ENCODE assay signal across 27 cellular contexts in the genomic region with DNA sequence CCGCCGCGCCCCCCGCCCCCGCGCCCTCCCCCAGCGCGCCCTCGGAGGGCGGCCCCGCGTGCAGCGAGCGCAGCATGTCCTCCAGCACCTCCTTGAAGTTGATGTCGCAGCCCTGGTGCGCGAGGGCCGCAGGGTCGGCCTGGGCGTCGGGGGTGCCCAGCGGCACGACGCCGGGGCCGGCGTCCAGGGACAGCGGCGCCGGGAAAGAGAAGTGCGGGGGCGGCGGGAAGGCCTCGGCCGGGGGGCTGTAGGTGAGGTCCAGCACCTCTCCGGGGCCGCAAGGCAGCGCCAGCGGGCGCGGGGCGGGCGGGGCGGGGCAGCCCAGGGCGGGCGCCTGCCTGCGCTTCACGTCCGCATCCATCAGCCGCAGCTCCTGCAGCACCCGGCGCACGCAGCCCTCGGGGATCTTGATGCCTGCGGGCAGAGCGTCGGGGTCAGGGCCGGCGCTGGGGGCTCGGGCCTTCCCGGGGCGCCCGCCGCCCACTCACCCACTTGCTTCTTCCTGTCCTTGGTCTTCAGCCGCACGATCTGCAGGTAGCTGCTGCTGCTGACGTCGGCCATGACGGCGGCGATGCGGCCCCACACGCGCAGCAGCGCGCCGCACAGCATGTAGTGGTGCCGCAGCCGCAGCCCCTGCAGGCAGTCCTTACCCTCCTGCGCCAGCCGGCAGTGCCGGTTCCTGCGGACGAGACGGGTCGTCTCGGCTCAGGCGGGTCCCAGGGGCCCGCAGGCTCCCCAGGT.
"Had no signal": no experiment of that assay in that cellular context is flagged by ENCODE, and none has a peak within 500 bp of the region (broad histone marks: within the 10 kb centered on the region; RNA-seq: fewer than 3 reads in every experiment).

No MANE protein-coding gene starts in this region.

- H3K9me3 ChIP-seq: adrenal gland, body of pancreas, gastroesophageal sphincter, right atrium auricular region, testis, transverse colon had no signal

- H3K27ac ChIP-seq: body of pancreas, gastroesophageal sphincter, hepatocyte, right atrium auricular region, testis, transverse colon had no signal

- H3K27me3 Mint-ChIP-seq: activated CD4-positive, alpha-beta T cell treated with anti-CD3 and anti-CD28 coated beads for 36 hours; activated CD8-positive, alpha-beta memory T cell treated with anti-CD3 and anti-CD28 coated beads, Interleukin-2, amount 10 ng/mL, durations not matched to agents 7 days and 5 days; activated naive CD8-positive, alpha-beta T cell treated with anti-CD3 and anti-CD28 coated beads for 36 hours; naive thymus-derived CD4-positive, alpha-beta T cell had no signal

- H3K27ac Mint-ChIP-seq: activated CD4-positive, alpha-beta T cell treated with anti-CD3 and anti-CD28 coated beads for 36 hours; activated CD8-positive, alpha-beta memory T cell treated with anti-CD3 and anti-CD28 coated beads, Interleukin-2, amount 10 ng/mL, durations not matched to agents 7 days and 5 days; activated CD8-positive, alpha-beta T cell treated with anti-CD3 and anti-CD28 coated beads, Interleukin-2, amount 10 ng/mL, durations not matched to agents 7 days and 5 days; activated naive CD4-positive, alpha-beta T cell treated with anti-CD3 and anti-CD28 coated beads for 36 hours; activated naive CD8-positive, alpha-beta T cell treated with anti-CD3 and anti-CD28 coated beads for 36 hours; immature natural killer cell; T-helper 2 cell treated with Interferon-gamma antibody and Interleukin-4, amounts not matched to agents 5 μg/mL and 100 μg/mL, for 36 hours had no signal

- ATAC-seq: activated CD4-positive, alpha-beta T cell treated with anti-CD3 and anti-CD28 coated beads for 36 hours; activated CD8-positive, alpha-beta memory T cell treated with anti-CD3 and anti-CD28 coated beads, Interleukin-2, amount 10 ng/mL, durations not matched to agents 7 days and 5 days; activated CD8-positive, alpha-beta T cell treated with anti-CD3 and anti-CD28 coated beads, Interleukin-2, amount 10 ng/mL, durations not matched to agents 7 days and 5 days; body of pancreas; gastroesophageal sphincter; left colon; naive thymus-derived CD4-positive, alpha-beta T cell had no signal

- H3K4me3 ChIP-seq: adrenal gland, body of pancreas, dorsolateral prefrontal cortex, gastroesophageal sphincter, hepatocyte, right atrium auricular region, transverse colon had no signal

- DNase-seq: activated CD4-positive, alpha-beta T cell treated with anti-CD3 and anti-CD28 coated beads for 36 hours; activated CD4-positive, CD25-positive, alpha-beta regulatory T cell; activated CD8-positive, alpha-beta memory T cell treated with anti-CD3 and anti-CD28 coated beads, Interleukin-2, amount 10 ng/mL, durations not matched to agents 7 days and 5 days; activated CD8-positive, alpha-beta T cell treated with anti-CD3 and anti-CD28 coated beads, Interleukin-2, amount 10 ng/mL, durations not matched to agents 7 days and 5 days; activated effector memory CD4-positive, alpha-beta T cell treated with Interleukin-2 at 50 U/mL for 16 hours; activated naive CD4-positive, alpha-beta T cell treated with anti-CD3 and anti-CD28 coated beads for 36 hours; activated naive CD8-positive, alpha-beta T cell treated with anti-CD3 and anti-CD28 coated beads for 36 hours; aorta; dorsolateral prefrontal cortex; effector memory CD4-positive, alpha-beta T cell; immature natural killer cell; kidney; left colon; midbrain; naive thymus-derived CD4-positive, alpha-beta T cell; occipital lobe; stimulated activated CD4-positive, alpha-beta T cell treated with anti-CD3 and anti-CD28 coated beads, Interleukin-2, amount 100 ng/mL, for 48 hours; stimulated activated naive CD4-positive, alpha-beta T cell treated with Interleukin-2 at 50 U/mL for 16 hours; testis; transverse colon had no signal

- H3K27me3 ChIP-seq: adrenal gland, body of pancreas, dorsolateral prefrontal cortex, gastroesophageal sphincter, hepatocyte, right atrium auricular region, testis, transverse colon had no signal

- H3K4me3 Mint-ChIP-seq: activated CD4-positive, alpha-beta T cell treated with anti-CD3 and anti-CD28 coated beads for 36 hours; activated CD8-positive, alpha-beta memory T cell treated with anti-CD3 and anti-CD28 coated beads, Interleukin-2, amount 10 ng/mL, durations not matched to agents 7 days and 5 days; activated CD8-positive, alpha-beta T cell treated with anti-CD3 and anti-CD28 coated beads, Interleukin-2, amount 10 ng/mL, durations not matched to agents 7 days and 5 days; activated naive CD4-positive, alpha-beta T cell treated with anti-CD3 and anti-CD28 coated beads for 36 hours; activated naive CD8-positive, alpha-beta T cell treated with anti-CD3 and anti-CD28 coated beads for 36 hours; immature natural killer cell; naive thymus-derived CD4-positive, alpha-beta T cell; T-helper 2 cell treated with Interferon-gamma antibody and Interleukin-4, amounts not matched to agents 5 μg/mL and 100 μg/mL, for 36 hours had no signal

- FAIRE-seq: colon, kidney had no signal

- H3K36me3 Mint-ChIP-seq: immature natural killer cell had no signal

- H3K9me3 Mint-ChIP-seq: activated naive CD4-positive, alpha-beta T cell treated with anti-CD3 and anti-CD28 coated beads for 36 hours; activated naive CD8-positive, alpha-beta T cell treated with anti-CD3 and anti-CD28 coated beads for 36 hours; immature natural killer cell; naive thymus-derived CD4-positive, alpha-beta T cell; T-helper 2 cell treated with Interferon-gamma antibody and Interleukin-4, amounts not matched to agents 5 μg/mL and 100 μg/mL, for 36 hours had no signal

- H3K4me2 ChIP-seq: hepatocyte had no signal

- H2AFZ ChIP-seq: hepatocyte had no signal
